8 cellular contexts compared by ENCODE assay signal in the genomic region with DNA sequence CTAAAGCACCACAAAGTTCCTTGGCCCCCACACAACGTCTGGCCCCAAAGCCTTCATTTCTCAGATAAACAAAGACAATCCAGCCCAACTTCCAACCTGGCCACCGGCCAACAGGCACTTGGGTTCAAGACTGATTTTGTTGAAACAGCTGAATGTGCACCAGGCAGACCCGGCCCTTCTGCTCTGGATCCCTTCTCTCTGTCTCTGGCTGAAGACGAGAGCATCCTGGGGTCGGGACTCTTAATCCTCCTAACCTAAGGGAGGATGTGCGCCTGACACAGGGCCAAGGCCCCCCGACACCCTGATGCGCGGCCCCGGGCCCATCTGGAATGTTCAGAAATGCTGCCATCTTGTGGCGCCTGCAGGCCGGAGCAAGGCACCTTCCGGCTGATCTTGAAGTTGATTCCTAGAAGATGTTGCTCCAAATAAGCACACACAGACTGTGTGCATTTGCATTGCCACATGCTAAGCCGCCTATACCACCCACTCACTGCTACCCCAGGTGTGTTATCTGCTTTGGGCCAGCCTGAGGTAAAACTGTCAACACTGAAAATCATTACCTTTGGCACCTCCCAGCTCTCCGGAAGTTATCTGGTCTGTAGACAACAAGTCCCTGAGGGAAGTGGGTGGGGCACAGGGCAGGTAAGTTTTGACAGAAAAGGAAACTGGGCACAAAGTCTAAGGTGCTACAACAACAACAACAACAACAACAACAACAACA.
DNase-seq lines count a peak whose midpoint lies in the region; ATAC-seq and TF ChIP-seq lines count a peak whose summit lies in the region.

No MANE protein-coding gene starts in this region.

- peak overlapping the region; percentile 17; the same call in 1 of the 2 replicates for H3K4me3 ChIP-seq in AG04450 (ENCODE audit: low read depth, low read length)
- H3K4me3 ChIP-seq in colonic mucosa, result no peak overlapping the region
- no peak overlapping the region for H3K4me3 ChIP-seq in lower leg skin (ENCODE audit: low read depth, poor library complexity, severe bottlenecking)

- no peaks in the 10 kb centered on the region for H3K4me1 ChIP-seq in colonic mucosa

- no peak for TF ChIP-seq POLR2A in lower leg skin (IDR thresholded peaks at IDR 0.05)

- no peaks in the 10 kb centered on the region for H3K36me3 ChIP-seq in colonic mucosa

- ATAC-seq in GM19328 (IDR thresholded peaks at IDR 0.05; ENCODE audit: unreplicated experiment), result no peak

- intact Hi-C loops in colonic mucosa (cut with DNase I) (no loop called here), lower leg skin (cut with DNase I; ENCODE audit: low total_unique reads) (no loop called here)

- WGBS in lower leg skin, 2 donors, result 8 to 14% methylated on average over 15 of the region's 15 CpGs

- H3K9ac ChIP-seq in colonic mucosa (ENCODE audit: low read depth in 2 of 2, low read length in 2 of 2), result no peak overlapping the region

- H3K9me3 ChIP-seq in AG04450 (ENCODE audit: control insufficient read depth, insufficient read depth, low read length) (no peaks in the 10 kb centered on the region), colonic mucosa (no peaks in the 10 kb centered on the region)

- DNase-seq in AG04450 (ENCODE audit: low read depth, low spot score), result no peak
- DNase-seq in GM10266 (ENCODE audit: extremely low spot score), result peak; percentile 43
- peak; percentile 15 for DNase-seq in NCI-H526 treated with DMSO at 0.1 percent for 48 hours (lab: John Stamatoyannopoulos, UW)
- DNase-seq in colonic mucosa, result peak; percentile 71
- DNase-seq in lower leg skin (ENCODE audit: low spot score in 2 of 2), result peak; percentile 47 to 92
- DNase-seq in ureter (ENCODE audit: low spot score), result peak; percentile 58
- DNase-seq in activated effector memory CD4-positive, alpha-beta T cell treated with anti-CD3 and anti-CD28 coated beads, Interleukin-2, amount 50 U/mL, for 16 hours, result no peak

- CTCF ChIA-PET in AG04450 (lab: Charles Lee), result interaction anchor here (0.5 to 1.0 kb wide), 6 partner anchors 11 to 1339 kb away, joined by 3 to 4 read pairs (median 3); no protein-coding TSS in a partner anchor

- H3K27me3 ChIP-seq in AG04450 (ENCODE audit: control insufficient read depth, insufficient read depth, low read length) (peaks cover 7% of the 10 kb centered on the region), colonic mucosa (no peaks in the 10 kb centered on the region)

- POLR2A ChIA-PET in AG04450 (lab: Yijun Ruan, JAX), result no interaction called here

- no peak overlapping the region for H3K27ac ChIP-seq in AG04450 (ENCODE audit: low read depth, low read length)
- H3K27ac ChIP-seq in colonic mucosa, result no peak overlapping the region

- peak; percentile 71 for TF ChIP-seq CTCF in AG04450 (IDR thresholded peaks at IDR 0.05; ENCODE audit: low read depth, low read length)
- peak; percentile 60 for TF ChIP-seq CTCF in GM10266 (IDR thresholded peaks at IDR 0.05; ENCODE audit: control insufficient read depth, insufficient read depth, low read depth, missing control alignments)
- TF ChIP-seq CTCF in colonic mucosa (IDR thresholded peaks at IDR 0.05), result peak; percentile 69
- peak in 1 of 3 donors; percentile 53 for TF ChIP-seq CTCF in lower leg skin (IDR thresholded peaks at IDR 0.05)

Comparison
In these comparisons a context has a peak if more than half of its experiments do, and no peak if none do; other contexts are left out.
1. DNase-seq: peak in GM10266 (single experiment), NCI-H526 treated with DMSO at 0.1 percent for 48 hours (single experiment), colonic mucosa (single experiment), lower leg skin (2 of 2) and ureter (single experiment); none in AG04450 (single experiment) and activated effector memory CD4-positive, alpha-beta T cell treated with anti-CD3 and anti-CD28 coated beads, Interleukin-2, amount 50 U/mL, for 16 hours (single experiment).